9 cellular contexts compared by ENCODE assay signal in the genomic region with DNA sequence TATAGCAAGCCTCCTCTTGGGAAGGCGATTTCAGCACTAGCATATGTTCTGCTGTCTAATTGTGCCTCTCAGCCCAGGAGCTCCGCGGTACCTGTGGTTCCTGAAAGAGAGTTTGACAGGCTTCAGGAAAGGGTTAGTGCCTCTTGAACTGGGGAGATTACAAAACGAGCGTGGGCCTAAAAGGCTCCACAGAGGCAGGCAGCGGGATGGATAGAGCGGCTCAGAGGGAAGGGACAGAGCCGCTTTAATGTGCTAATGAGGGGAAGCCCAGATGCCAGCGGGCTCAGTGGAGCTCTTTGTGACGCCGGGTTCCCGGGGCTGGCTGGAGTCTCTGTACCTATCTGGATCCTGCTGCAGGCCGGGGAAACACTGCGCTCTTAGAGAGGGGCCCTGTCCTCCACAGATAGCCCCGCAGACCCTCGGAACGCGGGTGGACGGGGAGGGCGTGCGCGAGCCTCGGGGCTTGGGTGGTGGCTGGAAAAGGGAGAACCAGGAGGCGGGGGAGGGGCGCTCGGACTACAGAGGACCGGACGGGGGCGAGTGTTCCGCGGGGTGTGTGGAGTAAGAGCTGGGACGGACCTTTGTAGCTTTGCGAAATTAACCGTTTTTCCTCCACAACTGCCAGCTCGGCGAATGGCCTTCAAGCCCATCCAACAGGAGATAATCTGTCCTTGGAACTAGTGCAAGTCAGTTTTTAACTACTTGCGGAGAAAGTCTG. TPM values are rescaled to one million over a fixed set of nuclear protein-coding genes. Genes with fewer than 3 reads are reported as not detected.
DNase-seq lines count a peak whose midpoint lies in the region; ATAC-seq and TF ChIP-seq lines count a peak whose summit lies in the region.
"Had no signal": no experiment of that assay in that cellular context is flagged by ENCODE, and none has a peak within 500 bp of the region (broad histone marks: within the 10 kb centered on the region; RNA-seq: fewer than 3 reads in every experiment).

No MANE protein-coding gene starts in this region.

- H3K36me3 Mint-ChIP-seq in T-helper 2 cell treated with Interferon-gamma antibody and Interleukin-4, amounts not matched to agents 5 μg/mL and 100 μg/mL, for 36 hours (ENCODE audit: low read depth): no peaks in the 10 kb centered on the region
- H3K36me3 Mint-ChIP-seq in CD4-positive, alpha-beta memory T cell: no peaks in the 10 kb centered on the region

- intact Hi-C loops in CD4-positive, alpha-beta memory T cell (cut with micrococcal nuclease): no loop called here

- H3K4me1 Mint-ChIP-seq in T-helper 2 cell treated with Interferon-gamma antibody and Interleukin-4, amounts not matched to agents 5 μg/mL and 100 μg/mL, for 36 hours (ENCODE audit: low read depth): no peaks in the 10 kb centered on the region
- no peaks in the 10 kb centered on the region for H3K4me1 Mint-ChIP-seq in CD4-positive, alpha-beta memory T cell

- CTCF ChIA-PET in CD4-positive, alpha-beta memory T cell (lab: Charles Lee; ENCODE audit: partially characterized antibody): no interaction called here

- no peaks in the 10 kb centered on the region for H3K9me3 Mint-ChIP-seq in T-helper 2 cell treated with Interferon-gamma antibody and Interleukin-4, amounts not matched to agents 5 μg/mL and 100 μg/mL, for 36 hours
- no peaks in the 10 kb centered on the region for H3K9me3 Mint-ChIP-seq in CD4-positive, alpha-beta memory T cell

- H3K27me3 ChIP-seq in H7 (ENCODE audit: control insufficient read depth, insufficient read depth, low read length) (peaks cover 14% of the 10 kb centered on the region; the same call in 1 of the 2 replicates), rectal smooth muscle tissue (ENCODE audit: control insufficient read depth, insufficient read depth, low read length) (no peaks in the 10 kb centered on the region)
- H3K27me3 ChIP-seq in CD4-positive, alpha-beta memory T cell (ENCODE audit: insufficient read depth, low read length): peaks cover 5% of the 10 kb centered on the region

- no peaks in the 10 kb centered on the region for H3K9me3 ChIP-seq in CD4-positive, alpha-beta memory T cell (ENCODE audit: control insufficient read depth in 1 of 2, low read length in 2 of 2)

- DNase-seq in H7 (peak; percentile 73), hippocampal formation (lab: John Stamatoyannopoulos, UW) (peak; percentile 17 to 48)
- no peak for DNase-seq in T-helper 2 cell treated with Interferon-gamma antibody and Interleukin-4, amounts not matched to agents 5 μg/mL and 100 μg/mL, for 36 hours (ENCODE audit: low spot score)
- no peak for DNase-seq in CD4-positive, alpha-beta memory T cell
- DNase-seq in activated T-cell treated with anti-CD3 and anti-CD28 coated beads, Interleukin-2, amount 50 U/mL, for 1 hour: no peak

- H3K36me3 ChIP-seq in H7 (replicated peaks; ENCODE audit: control insufficient read depth, insufficient read depth, low read length): no peaks in the 10 kb centered on the region; the same call in 1 of the 2 replicates
- H3K36me3 ChIP-seq in rectal smooth muscle tissue (ENCODE audit: control insufficient read depth, insufficient read depth, low read length): no peaks in the 10 kb centered on the region
- H3K36me3 ChIP-seq in CD4-positive, alpha-beta memory T cell (ENCODE audit: insufficient read depth, low read length): no peaks in the 10 kb centered on the region

- peak overlapping the region; percentile 42 for H3K4me3 ChIP-seq in H7 (ENCODE audit: insufficient read depth, low read depth, low read length)
- H3K4me3 ChIP-seq in rectal smooth muscle tissue (ENCODE audit: low read length): peak overlapping the region; percentile 39
- H3K4me3 ChIP-seq in CD4-positive, alpha-beta memory T cell (ENCODE audit: low read length in 2 of 2): no peak overlapping the region

- no peak overlapping the region for H3K4me3 Mint-ChIP-seq in T-helper 2 cell treated with Interferon-gamma antibody and Interleukin-4, amounts not matched to agents 5 μg/mL and 100 μg/mL, for 36 hours
- peak overlapping the region in 1 of 8 donors; percentile 3 for H3K4me3 Mint-ChIP-seq in CD4-positive, alpha-beta memory T cell

- no peak overlapping the region for H3K27ac ChIP-seq in rectal smooth muscle tissue (ENCODE audit: low read depth, low read length)
- no peak overlapping the region for H3K27ac ChIP-seq in CD4-positive, alpha-beta memory T cell (ENCODE audit: low read depth, low read length)
- H3K27ac ChIP-seq: epithelial cell of prostate had no signal

- peak; percentile 55 for ATAC-seq in SK-N-SH treated with all-trans-retinoic acid at 6 μM for 48 hours
- no peak for ATAC-seq in GM21381 (IDR thresholded peaks at IDR 0.05; ENCODE audit: unreplicated experiment)

- POLR2A ChIA-PET in CD4-positive, alpha-beta memory T cell (lab: Charles Lee; ENCODE audit: partially characterized antibody): no interaction called here

- H3K4me1 ChIP-seq in rectal smooth muscle tissue (ENCODE audit: control insufficient read depth, insufficient read depth, low read length): no peaks in the 10 kb centered on the region
- no peaks in the 10 kb centered on the region for H3K4me1 ChIP-seq in CD4-positive, alpha-beta memory T cell (ENCODE audit: insufficient read depth, low read length)

- H3K27me3 Mint-ChIP-seq in T-helper 2 cell treated with Interferon-gamma antibody and Interleukin-4, amounts not matched to agents 5 μg/mL and 100 μg/mL, for 36 hours (ENCODE audit: low read depth): peaks cover 14% of the 10 kb centered on the region
- H3K27me3 Mint-ChIP-seq in CD4-positive, alpha-beta memory T cell: peaks cover 3% of the 10 kb centered on the region in 2 donors

- H3K27ac Mint-ChIP-seq in T-helper 2 cell treated with Interferon-gamma antibody and Interleukin-4, amounts not matched to agents 5 μg/mL and 100 μg/mL, for 36 hours: no peak overlapping the region
- H3K27ac Mint-ChIP-seq in CD4-positive, alpha-beta memory T cell: no peak overlapping the region

- H3K9ac ChIP-seq in rectal smooth muscle tissue (ENCODE audit: low read length): no peak overlapping the region

TF ChIP-seq in SK-N-SH treated with all-trans-retinoic acid at 6 μM for 48 hours, 23 proteins besides CTCF, POLR2A, EP300 and RAD21:
- TF ChIP-seq ZFP3 (CRISPR knock-in tag; IDR thresholded peaks at IDR 0.05) (no peak), ESRRG (CRISPR knock-in tag; IDR thresholded peaks at IDR 0.05) (no peak), CSRNP3 (CRISPR knock-in tag; IDR thresholded peaks at IDR 0.05) (no peak), PPARA (CRISPR knock-in tag; IDR thresholded peaks at IDR 0.05; ENCODE audit: borderline replicate concordance) (no peak), ZNF70 (CRISPR knock-in tag; IDR thresholded peaks at IDR 0.05) (no peak), BACH2 (CRISPR knock-in tag; IDR thresholded peaks at IDR 0.05; ENCODE audit: borderline replicate concordance) (no peak), PATZ1 (CRISPR knock-in tag; IDR thresholded peaks at IDR 0.05; ENCODE audit: borderline replicate concordance) (no peak), ISL1 (CRISPR knock-in tag; IDR thresholded peaks at IDR 0.05) (no peak), SNAI2 (CRISPR knock-in tag; IDR thresholded peaks at IDR 0.05) (no peak), GLIS3 (CRISPR knock-in tag; IDR thresholded peaks at IDR 0.05) (no peak), ZNF8 (CRISPR knock-in tag; IDR thresholded peaks at IDR 0.05) (no peak), RARB (CRISPR knock-in tag; IDR thresholded peaks at IDR 0.05) (no peak), OSR1 (CRISPR knock-in tag; IDR thresholded peaks at IDR 0.05) (no peak), ZNF565 (CRISPR knock-in tag; conservative IDR thresholded peaks at IDR 0.05; ENCODE audit: low read depth) (no peak)
- TF ChIP-seq, protein P1, sequence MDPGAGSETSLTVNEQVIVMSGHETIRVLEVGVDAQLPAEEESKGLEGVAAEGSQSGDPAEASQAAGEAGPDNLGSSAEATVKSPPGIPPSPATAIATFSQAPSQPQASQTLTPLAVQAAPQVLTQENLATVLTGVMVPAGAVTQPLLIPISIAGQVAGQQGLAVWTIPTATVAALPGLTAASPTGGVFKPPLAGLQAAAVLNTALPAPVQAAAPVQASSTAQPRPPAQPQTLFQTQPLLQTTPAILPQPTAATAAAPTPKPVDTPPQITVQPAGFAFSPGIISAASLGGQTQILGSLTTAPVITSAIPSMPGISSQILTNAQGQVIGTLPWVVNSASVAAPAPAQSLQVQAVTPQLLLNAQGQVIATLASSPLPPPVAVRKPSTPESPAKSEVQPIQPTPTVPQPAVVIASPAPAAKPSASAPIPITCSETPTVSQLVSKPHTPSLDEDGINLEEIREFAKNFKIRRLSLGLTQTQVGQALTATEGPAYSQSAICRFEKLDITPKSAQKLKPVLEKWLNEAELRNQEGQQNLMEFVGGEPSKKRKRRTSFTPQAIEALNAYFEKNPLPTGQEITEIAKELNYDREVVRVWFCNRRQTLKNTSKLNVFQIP (CRISPR knock-in tag; IDR thresholded peaks at IDR 0.05; ENCODE audit: borderline replicate concordance, low read depth): no peak

RNA-seq across cellular contexts. Expression of gene SLC35F1, which starts 12.9 kb away (rescaled TPM):
- 10.1 and 11.3 TPM in 2 replicates for total RNA-seq in H7 (2014; rRNA removed; shearing (Covaris generic))
- total RNA-seq in CD4-positive, alpha-beta memory T cell: not detected
- not detected for polyA plus RNA-seq in CD4-positive, alpha-beta memory T cell

Comparison
In these comparisons a context has a peak if more than half of its experiments do, and no peak if none do; other contexts are left out.
1. DNase-seq: peak in H7 (single experiment) and hippocampal formation (2 of 2); none in T-helper 2 cell treated with Interferon-gamma antibody and Interleukin-4, amounts not matched to agents 5 μg/mL and 100 μg/mL, for 36 hours (single experiment), CD4-positive, alpha-beta memory T cell (0 of 5) and activated T-cell treated with anti-CD3 and anti-CD28 coated beads, Interleukin-2, amount 50 U/mL, for 1 hour (single experiment).
2. H3K4me3 ChIP-seq: peak in H7 (single experiment) and rectal smooth muscle tissue (single experiment); none in CD4-positive, alpha-beta memory T cell (0 of 2).
3. RNA of gene SLC35F1, which starts 12.9 kb away (total RNA-seq): 10.1 to 11.3 TPM in H7; not detected in CD4-positive, alpha-beta memory T cell; every median in the first group is over 10 times any median in the second.